ENCODE assay signal across 17 cellular contexts in the genomic region with DNA sequence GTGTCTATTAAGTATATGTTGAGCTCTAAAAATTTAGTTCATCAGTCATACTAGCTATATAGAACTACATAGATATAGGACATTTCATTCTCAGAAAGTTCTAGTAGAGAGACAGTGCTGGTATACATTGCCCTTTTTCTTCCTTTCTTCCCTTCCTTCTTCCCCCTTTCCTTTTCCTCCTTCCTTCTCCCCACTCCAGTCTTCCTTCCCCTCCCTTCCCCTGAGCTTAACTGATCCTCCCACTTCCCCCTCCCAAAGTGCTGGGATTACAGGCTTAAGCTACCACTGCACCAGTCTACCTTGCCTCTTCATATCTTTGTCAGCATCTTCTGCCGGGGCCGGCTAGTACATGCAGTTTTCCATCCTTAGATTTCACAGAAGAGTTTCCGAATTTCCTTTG.
DNase-seq lines count a peak whose midpoint lies in the region; ATAC-seq, FAIRE-seq and TF ChIP-seq lines count a peak whose summit lies in the region.
"Had no signal": no experiment of that assay in that cellular context is flagged by ENCODE, and none has a peak within 500 bp of the region (broad histone marks: within the 10 kb centered on the region; RNA-seq: fewer than 3 reads in every experiment).

No MANE protein-coding gene starts in this region.

- H3K4me1 ChIP-seq in parathyroid adenoma, result peaks cover 8% of the 10 kb centered on the region

- H3K79me2 ChIP-seq in parathyroid adenoma, result peaks cover 38% of the 10 kb centered on the region

- no peaks in the 10 kb centered on the region for H3K9me3 ChIP-seq in parathyroid adenoma (ENCODE audit: control insufficient read depth, low read length)

- no peak overlapping the region for H2AFZ ChIP-seq in parathyroid adenoma
- H2AFZ ChIP-seq: PC-9 had no signal

- H3K27me3 ChIP-seq in parathyroid adenoma (ENCODE audit: control insufficient read depth, insufficient read depth, low read length), result no peaks in the 10 kb centered on the region

- DNase-seq in NCI-H524 (lab: John Stamatoyannopoulos, UW) (peak; percentile 28 to 44), NCI-H524 treated with DMSO at 0.1 percent for 48 hours (lab: John Stamatoyannopoulos, UW) (no peak), D721Med (ENCODE audit: insufficient read length, low spot score) (peak; percentile 63), NCI-H2029 (lab: John Stamatoyannopoulos, UW) (no peak), medulla oblongata (ENCODE audit: extremely low spot score) (no peak)
- DNase-seq in activated naive CD8-positive, alpha-beta T cell treated with anti-CD3 and anti-CD28 coated beads, Interleukin-2, amount 50 U/mL, for 24 hours, result no peak
- DNase-seq in stimulated activated naive CD4-positive, alpha-beta T cell (lab: John Stamatoyannopoulos, UW), result no peak
- DNase-seq: 8988T; activated CD4-positive, alpha-beta T cell treated with anti-CD3 and anti-CD28 coated beads, Interleukin-2, amount 50 U/mL, for 1 hour; COR-L47; foreskin melanocyte; NCI-H1092 treated with DMSO at 0.1 percent for 48 hours; NCI-H345; PC-9; stimulated activated CD4-positive, alpha-beta T cell treated with anti-CD3 and anti-CD28 coated beads, Interleukin-2, amount 100 ng/mL, for 24 hours; stimulated activated CD8-positive, alpha-beta memory T cell treated with anti-CD3 and anti-CD28 coated beads, Interleukin-4, amount 100 ng/mL, for 48 hours had no signal

- H3K4me2 ChIP-seq in parathyroid adenoma (ENCODE audit: low read length), result peak overlapping the region; percentile 24
- H3K4me2 ChIP-seq: PC-9 had no signal

- no peaks in the 10 kb centered on the region for H3K27me3 Mint-ChIP-seq in activated naive CD8-positive, alpha-beta T cell treated with anti-CD3 and anti-CD28 coated beads, Interleukin-2, amount 50 U/mL, for 24 hours

- H3K9me3 Mint-ChIP-seq in activated naive CD8-positive, alpha-beta T cell treated with anti-CD3 and anti-CD28 coated beads, Interleukin-2, amount 50 U/mL, for 24 hours, result no peaks in the 10 kb centered on the region

- no peak overlapping the region for H3K4me3 ChIP-seq in parathyroid adenoma (ENCODE audit: low read depth, low read length)
- H3K4me3 ChIP-seq: PC-9 had no signal

- H3K4me1 Mint-ChIP-seq in activated naive CD8-positive, alpha-beta T cell treated with anti-CD3 and anti-CD28 coated beads, Interleukin-2, amount 50 U/mL, for 24 hours, result peaks cover 48% of the 10 kb centered on the region

- H3K9ac ChIP-seq in parathyroid adenoma, result no peak overlapping the region

- ATAC-seq in activated naive CD8-positive, alpha-beta T cell treated with anti-CD3 and anti-CD28 coated beads, Interleukin-2, amount 50 U/mL, for 24 hours, result no peak

- H3K4me3 Mint-ChIP-seq in activated naive CD8-positive, alpha-beta T cell treated with anti-CD3 and anti-CD28 coated beads, Interleukin-2, amount 50 U/mL, for 24 hours, result no peak overlapping the region

- TF ChIP-seq CTCF in D721Med (IDR thresholded peaks at IDR 0.05; ENCODE audit: insufficient read depth, missing control alignments) (no peak), parathyroid adenoma (IDR thresholded peaks at IDR 0.05) (no peak)

- H3K27ac ChIP-seq in parathyroid adenoma, result no peak overlapping the region
- H3K27ac ChIP-seq: PC-9 had no signal

- peaks cover 38% of the 10 kb centered on the region for H3K36me3 Mint-ChIP-seq in activated naive CD8-positive, alpha-beta T cell treated with anti-CD3 and anti-CD28 coated beads, Interleukin-2, amount 50 U/mL, for 24 hours (ENCODE audit: low read depth)

- peak overlapping the region; percentile 57 for H3K27ac Mint-ChIP-seq in activated naive CD8-positive, alpha-beta T cell treated with anti-CD3 and anti-CD28 coated beads, Interleukin-2, amount 50 U/mL, for 24 hours

- FAIRE-seq in D721Med (lab: Jason Lieb, UNC), result no peak

- no peaks in the 10 kb centered on the region for H3K36me3 ChIP-seq in parathyroid adenoma (ENCODE audit: control insufficient read depth, insufficient read depth, low read length)

Comparison
In these comparisons a context has a peak if more than half of its experiments do, and no peak if none do; other contexts are left out.
1. DNase-seq: peak in NCI-H524 (2 of 2) and D721Med (single experiment); none in NCI-H524 treated with DMSO at 0.1 percent for 48 hours (single experiment), activated naive CD8-positive, alpha-beta T cell treated with anti-CD3 and anti-CD28 coated beads, Interleukin-2, amount 50 U/mL, for 24 hours (single experiment), stimulated activated naive CD4-positive, alpha-beta T cell (0 of 6), NCI-H2029 (single experiment) and medulla oblongata (single experiment).